ENCODE assay signal across 17 cellular contexts in genomic region chr12:82874935-82875334, GRCh38.
DNase-seq lines count a peak whose midpoint lies in the region; ATAC-seq and TF ChIP-seq lines count a peak whose summit lies in the region.
"Had no signal": no experiment of that assay in that cellular context is flagged by ENCODE, and none has a peak within 500 bp of the region (broad histone marks: within the 10 kb centered on the region; RNA-seq: fewer than 3 reads in every experiment).

No MANE protein-coding gene starts in this region.

- H3K4me1 ChIP-seq in naive thymus-derived CD4-positive, alpha-beta T cell (ENCODE audit: control insufficient read depth in 2 of 2, insufficient read depth in 2 of 2, low read length in 2 of 2): no peaks in the 10 kb centered on the region

- CTCF ChIA-PET in naive thymus-derived CD4-positive, alpha-beta T cell (lab: Charles Lee): no interaction called here

- no peak overlapping the region for H3K4me3 ChIP-seq in cardiac fibroblast (replicated peaks in 1 of 2; ENCODE audit: low read depth in 2 of 2, low read length in 2 of 2)
- H3K4me3 ChIP-seq in naive thymus-derived CD4-positive, alpha-beta T cell (ENCODE audit: low read length): no peak overlapping the region
- H3K4me3 ChIP-seq: heart right ventricle had no signal

- DNase-seq in NCI-H2171 (lab: John Stamatoyannopoulos, UW): peak; percentile 60
- DNase-seq in cardiac fibroblast (ENCODE audit: low read depth in 2 of 2): peak; percentile 25 to 27
- peak; percentile 38 for DNase-seq in midbrain (lab: John Stamatoyannopoulos, UW)
- no peak for DNase-seq in naive thymus-derived CD4-positive, alpha-beta T cell
- DNase-seq in NCI-H1092 (lab: John Stamatoyannopoulos, UW): no peak
- DNase-seq: activated T-cell treated with anti-CD3 and anti-CD28 coated beads, Interleukin-2, amount 50 U/mL, for 24 hours; effector CD4-positive, alpha-beta T cell; heart right ventricle; NCI-H2029 treated with DMSO at 0.1 percent for 48 hours; nephron progenitor cell; stimulated activated naive CD8-positive, alpha-beta T cell treated with anti-CD3 and anti-CD28 coated beads, Interleukin-15, amount 100 ng/mL, for 72 hours had no signal

- no peaks in the 10 kb centered on the region for H3K36me3 ChIP-seq in naive thymus-derived CD4-positive, alpha-beta T cell (ENCODE audit: control insufficient read depth in 2 of 3, insufficient read depth in 3 of 3, low read length in 3 of 3)
- H3K36me3 ChIP-seq: heart right ventricle had no signal

- H3K27me3 ChIP-seq in naive thymus-derived CD4-positive, alpha-beta T cell (ENCODE audit: control insufficient read depth in 2 of 2, insufficient read depth in 2 of 2, low read length in 2 of 2): no peaks in the 10 kb centered on the region
- H3K27me3 ChIP-seq: heart right ventricle had no signal

- ATAC-seq in GM18907 (IDR thresholded peaks at IDR 0.05; ENCODE audit: unreplicated experiment): peak; percentile 43
- no peak for ATAC-seq in naive thymus-derived CD4-positive, alpha-beta T cell
- ATAC-seq in GM18873 (IDR thresholded peaks at IDR 0.05; ENCODE audit: low FRiP score, unreplicated experiment): no peak
- ATAC-seq: heart right ventricle; sciatic nerve; SK-N-SH treated with all-trans-retinoic acid at 6 μM for 48 hours; stimulated activated naive CD8-positive, alpha-beta T cell treated with anti-CD3 and anti-CD28 coated beads, Interleukin-15, amount 100 ng/mL, for 72 hours had no signal

- intact Hi-C loops in naive thymus-derived CD4-positive, alpha-beta T cell (cut with micrococcal nuclease): no loop called here

- POLR2A ChIA-PET in naive thymus-derived CD4-positive, alpha-beta T cell (lab: Charles Lee): no interaction called here

- H3K36me3 Mint-ChIP-seq in naive thymus-derived CD4-positive, alpha-beta T cell: no peaks in the 10 kb centered on the region
- H3K36me3 Mint-ChIP-seq: CD4-positive, CD25-positive, alpha-beta regulatory T cell had no signal

- H3K4me3 Mint-ChIP-seq in naive thymus-derived CD4-positive, alpha-beta T cell: peak overlapping the region in 1 of 10 donors; percentile 29
- H3K4me3 Mint-ChIP-seq: activated T-cell treated with anti-CD3 and anti-CD28 coated beads, Interleukin-2, amount 50 U/mL, for 24 hours; CD4-positive, CD25-positive, alpha-beta regulatory T cell; nephron progenitor cell; stimulated activated naive CD8-positive, alpha-beta T cell treated with anti-CD3 and anti-CD28 coated beads, Interleukin-15, amount 100 ng/mL, for 72 hours had no signal

- peaks cover 0 to 16% (median 0%) of the 10 kb centered on the region in 7 donors for H3K4me1 Mint-ChIP-seq in naive thymus-derived CD4-positive, alpha-beta T cell
- H3K4me1 Mint-ChIP-seq: stimulated activated naive CD8-positive, alpha-beta T cell treated with anti-CD3 and anti-CD28 coated beads, Interleukin-15, amount 100 ng/mL, for 72 hours had no signal

- H3K9me3 Mint-ChIP-seq in naive thymus-derived CD4-positive, alpha-beta T cell: peaks cover 0 to 2% (median 0%) of the 10 kb centered on the region in 11 donors
- H3K9me3 Mint-ChIP-seq: activated T-cell treated with anti-CD3 and anti-CD28 coated beads, Interleukin-2, amount 50 U/mL, for 24 hours; nephron progenitor cell; stimulated activated naive CD8-positive, alpha-beta T cell treated with anti-CD3 and anti-CD28 coated beads, Interleukin-15, amount 100 ng/mL, for 72 hours had no signal

- no peak overlapping the region for H3K27ac ChIP-seq in naive thymus-derived CD4-positive, alpha-beta T cell (ENCODE audit: low read depth, low read length)
- H3K27ac ChIP-seq: heart right ventricle, KMS-11 had no signal

- TF ChIP-seq CTCF in cardiac fibroblast (IDR thresholded peaks at IDR 0.05; ENCODE audit: low read depth, low read length): no peak

- H3K27me3 Mint-ChIP-seq in naive thymus-derived CD4-positive, alpha-beta T cell: no peaks in the 10 kb centered on the region
- H3K27me3 Mint-ChIP-seq: activated T-cell treated with anti-CD3 and anti-CD28 coated beads, Interleukin-2, amount 50 U/mL, for 24 hours; CD4-positive, CD25-positive, alpha-beta regulatory T cell; stimulated activated naive CD8-positive, alpha-beta T cell treated with anti-CD3 and anti-CD28 coated beads, Interleukin-15, amount 100 ng/mL, for 72 hours had no signal

- no peak overlapping the region for H3K27ac Mint-ChIP-seq in naive thymus-derived CD4-positive, alpha-beta T cell
- H3K27ac Mint-ChIP-seq: activated T-cell treated with anti-CD3 and anti-CD28 coated beads, Interleukin-2, amount 50 U/mL, for 24 hours; CD4-positive, CD25-positive, alpha-beta regulatory T cell; nephron progenitor cell; stimulated activated naive CD8-positive, alpha-beta T cell treated with anti-CD3 and anti-CD28 coated beads, Interleukin-15, amount 100 ng/mL, for 72 hours had no signal

- no peaks in the 10 kb centered on the region for H3K9me3 ChIP-seq in naive thymus-derived CD4-positive, alpha-beta T cell (ENCODE audit: control insufficient read depth in 2 of 3, low read length in 3 of 3)
- H3K9me3 ChIP-seq: heart right ventricle had no signal

Comparison
In these comparisons a context has a peak if more than half of its experiments do, and no peak if none do; other contexts are left out.
1. DNase-seq: peak in NCI-H2171 (single experiment), cardiac fibroblast (2 of 2) and midbrain (single experiment); none in naive thymus-derived CD4-positive, alpha-beta T cell (0 of 9) and NCI-H1092 (single experiment).